Comparison of ENCODE assay signal across 27 cellular contexts in genomic region chr5:154293219-154293618, GRCh38.
"Had no signal": no experiment of that assay in that cellular context is flagged by ENCODE, and none has a peak within 500 bp of the region (broad histone marks: within the 10 kb centered on the region; RNA-seq: fewer than 3 reads in every experiment).

No MANE protein-coding gene starts in this region.

- H3K27me3 ChIP-seq: brain microvascular endothelial cell, dorsolateral prefrontal cortex had no signal

- H3K27ac Mint-ChIP-seq: activated CD4-positive, alpha-beta memory T cell treated with anti-CD3 and anti-CD28 coated beads, Interleukin-2, amount 10 ng/mL, durations not matched to agents 7 days and 5 days; activated CD4-positive, alpha-beta T cell treated with anti-CD3 and anti-CD28 coated beads, Interleukin-2, amount 10 ng/mL, durations not matched to agents 7 days and 5 days; activated naive CD8-positive, alpha-beta T cell; activated T-cell treated with anti-CD3 and anti-CD28 coated beads, Interleukin-2, amount 50 U/mL, for 24 hours; activated T-cell treated with anti-CD3 and anti-CD28 coated beads, Interleukin-2, amount 50 U/mL, for 72 hours; dendritic cell treated with granulocyte-macrophage colony-stimulating factor and Interleukin-4, amounts not matched to agents 40 ng/mL and 50 ng/mL, for 4 days had no signal

- H3K4me3 ChIP-seq: coronary artery, dorsolateral prefrontal cortex had no signal

- H3K27me3 Mint-ChIP-seq: activated CD4-positive, alpha-beta memory T cell treated with anti-CD3 and anti-CD28 coated beads, Interleukin-2, amount 10 ng/mL, durations not matched to agents 7 days and 5 days; activated CD4-positive, alpha-beta T cell treated with anti-CD3 and anti-CD28 coated beads, Interleukin-2, amount 10 ng/mL, durations not matched to agents 7 days and 5 days; activated naive CD8-positive, alpha-beta T cell; activated T-cell treated with anti-CD3 and anti-CD28 coated beads, Interleukin-2, amount 50 U/mL, for 24 hours; central memory CD8-positive, alpha-beta T cell; dendritic cell treated with granulocyte-macrophage colony-stimulating factor and Interleukin-4, amounts not matched to agents 40 ng/mL and 50 ng/mL, for 4 days; effector memory CD8-positive, alpha-beta T cell had no signal

- DNase-seq: activated CD4-positive, alpha-beta memory T cell treated with anti-CD3 and anti-CD28 coated beads, Interleukin-2, amount 10 ng/mL, durations not matched to agents 7 days and 5 days; activated CD4-positive, alpha-beta T cell treated with anti-CD3 and anti-CD28 coated beads for 1 hour; activated CD4-positive, alpha-beta T cell treated with anti-CD3 and anti-CD28 coated beads for 4 hours; activated CD4-positive, alpha-beta T cell treated with anti-CD3 and anti-CD28 coated beads, Interleukin-2, amount 10 ng/mL, durations not matched to agents 7 days and 5 days; activated CD4-positive, alpha-beta T cell treated with anti-CD3 and anti-CD28 coated beads, Interleukin-2, amount 50 U/mL, for 4 hours; activated CD8-positive, alpha-beta memory T cell treated with anti-CD3 and anti-CD28 coated beads, Interleukin-2, amount 50 U/mL, for 48 hours; activated gamma-delta T cell treated with Interleukin-2 at 50 U/mL for 16 hours; activated naive CD4-positive, alpha-beta T cell treated with anti-CD3 and anti-CD28 coated beads, Interleukin-2, amount 50 U/mL, for 16 hours; activated naive CD4-positive, alpha-beta T cell treated with Interleukin-2 at 50 U/mL for 16 hours; activated T-cell treated with anti-CD3 and anti-CD28 coated beads for 4 hours; activated T-cell treated with anti-CD3 and anti-CD28 coated beads, Interleukin-2, amount 50 U/mL, for 24 hours; activated T-cell treated with anti-CD3 and anti-CD28 coated beads, Interleukin-2, amount 50 U/mL, for 72 hours; amniotic stem cell; anterior cingulate cortex; brain microvascular endothelial cell; dorsolateral prefrontal cortex; effector CD4-positive, alpha-beta T cell; effector memory CD8-positive, alpha-beta T cell; foreskin fibroblast; head of caudate nucleus; T-helper 1 cell; T-helper 2 cell had no signal

- ATAC-seq: activated T-cell treated with anti-CD3 and anti-CD28 coated beads, Interleukin-2, amount 50 U/mL, for 72 hours; effector memory CD8-positive, alpha-beta T cell had no signal

- H3K4me3 Mint-ChIP-seq: activated CD4-positive, alpha-beta memory T cell treated with anti-CD3 and anti-CD28 coated beads, Interleukin-2, amount 10 ng/mL, durations not matched to agents 7 days and 5 days; activated CD4-positive, alpha-beta T cell treated with anti-CD3 and anti-CD28 coated beads, Interleukin-2, amount 10 ng/mL, durations not matched to agents 7 days and 5 days; activated naive CD8-positive, alpha-beta T cell; activated T-cell treated with anti-CD3 and anti-CD28 coated beads, Interleukin-2, amount 50 U/mL, for 24 hours; activated T-cell treated with anti-CD3 and anti-CD28 coated beads, Interleukin-2, amount 50 U/mL, for 72 hours; central memory CD8-positive, alpha-beta T cell; dendritic cell treated with granulocyte-macrophage colony-stimulating factor and Interleukin-4, amounts not matched to agents 40 ng/mL and 50 ng/mL, for 4 days; effector memory CD8-positive, alpha-beta T cell had no signal

- H3K27ac ChIP-seq: brain microvascular endothelial cell, coronary artery, dorsolateral prefrontal cortex, epithelial cell of prostate had no signal

- H3K9me3 Mint-ChIP-seq: activated CD4-positive, alpha-beta memory T cell treated with anti-CD3 and anti-CD28 coated beads, Interleukin-2, amount 10 ng/mL, durations not matched to agents 7 days and 5 days; activated CD4-positive, alpha-beta T cell treated with anti-CD3 and anti-CD28 coated beads, Interleukin-2, amount 10 ng/mL, durations not matched to agents 7 days and 5 days; activated T-cell treated with anti-CD3 and anti-CD28 coated beads, Interleukin-2, amount 50 U/mL, for 24 hours; activated T-cell treated with anti-CD3 and anti-CD28 coated beads, Interleukin-2, amount 50 U/mL, for 72 hours; central memory CD8-positive, alpha-beta T cell; dendritic cell treated with granulocyte-macrophage colony-stimulating factor and Interleukin-4, amounts not matched to agents 40 ng/mL and 50 ng/mL, for 4 days; effector memory CD8-positive, alpha-beta T cell had no signal
